In the genomic region with DNA sequence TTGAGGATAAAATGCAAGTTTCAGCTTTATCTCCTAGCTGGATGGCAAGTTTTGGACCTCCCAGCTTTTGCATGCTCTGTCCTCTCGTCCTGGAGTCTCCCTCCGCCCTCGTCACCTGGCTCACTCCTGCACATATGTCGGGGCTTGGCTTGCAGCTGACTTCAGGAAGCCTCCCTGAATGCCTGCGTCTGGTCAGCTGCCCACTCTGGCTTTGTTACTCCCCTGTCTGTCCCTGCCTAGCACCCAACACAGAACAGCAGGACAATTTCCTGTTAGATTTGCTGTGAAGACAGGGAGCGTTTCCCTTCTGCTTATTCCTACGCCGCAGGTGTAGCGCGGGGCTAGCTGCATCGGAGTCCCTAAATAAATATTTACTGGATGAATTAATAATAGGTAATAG, we compare ENCODE assay signal across 20 cellular contexts. TPM values are rescaled to one million over a fixed set of nuclear protein-coding genes. Genes with fewer than 3 reads are reported as not detected.
A peak's percentile ranks its signal among the peaks of the same experiment; 100 is the strongest.
DNase-seq lines count a peak whose midpoint lies in the region; TF ChIP-seq lines count a peak whose summit lies in the region.
"Had no signal": no experiment of that assay in that cellular context is flagged by ENCODE, and none has a peak within 500 bp of the region (broad histone marks: within the 10 kb centered on the region; RNA-seq: fewer than 3 reads in every experiment).

No MANE protein-coding gene starts in this region.

- no peak overlapping the region for H4K5ac ChIP-seq in mesendoderm (ENCODE audit: low read length)

- TF ChIP-seq POLR2A in stomach (IDR thresholded peaks at IDR 0.05), result no peak

- no peak overlapping the region for H3K4ac ChIP-seq in mesendoderm (ENCODE audit: low read depth, low read length)

- peak overlapping the region; percentile 31 for H3K56ac ChIP-seq in mesendoderm (ENCODE audit: low read length)

- TF ChIP-seq EP300 in stomach (IDR thresholded peaks at IDR 0.05) (no peak), SK-N-SH (IDR thresholded peaks at IDR 0.05; ENCODE audit: borderline replicate concordance in 1 of 2, low read depth in 1 of 2, low read length in 1 of 2) (no peak)

- H3K23ac ChIP-seq in mesendoderm (ENCODE audit: low read length), result no peak overlapping the region

- no peak overlapping the region for H3K18ac ChIP-seq in mesendoderm (ENCODE audit: low read length)

- no peak overlapping the region for H2BK120ac ChIP-seq in mesendoderm (ENCODE audit: low read depth, low read length)

- no peak overlapping the region for H2BK15ac ChIP-seq in mesendoderm (replicated peaks; ENCODE audit: low read depth)

- TF ChIP-seq RAD21 in SK-N-SH (IDR thresholded peaks at IDR 0.05; ENCODE audit: low read length), result no peak

- H3F3A ChIP-seq in SK-N-SH (replicated peaks; ENCODE audit: insufficient read depth), result no peaks in the 10 kb centered on the region

- H4K8ac ChIP-seq in mesendoderm (ENCODE audit: low read depth, low read length), result no peak overlapping the region

- peak overlapping the region; percentile 16 for H3K9ac ChIP-seq in mesendoderm (ENCODE audit: low read length)
- no peak overlapping the region for H3K9ac ChIP-seq in SK-N-SH

- H3K36me3 ChIP-seq in mesendoderm (ENCODE audit: control insufficient read depth, insufficient read depth, low read length) (no peaks in the 10 kb centered on the region), stomach (no peaks in the 10 kb centered on the region), SK-N-SH (replicated peaks in 1 of 2; ENCODE audit: control insufficient read depth in 1 of 2, insufficient read depth in 2 of 2, low read length in 1 of 2) (no peaks in the 10 kb centered on the region)
- H3K36me3 ChIP-seq: adrenal gland, ovary, suprapubic skin had no signal

- TF ChIP-seq CTCF in stomach (IDR thresholded peaks at IDR 0.05) (no peak), GM10248 (IDR thresholded peaks at IDR 0.05; ENCODE audit: control extremely low read depth, extremely low read depth, low read depth, missing control alignments) (no peak), SK-N-SH (IDR thresholded peaks at IDR 0.05) (no peak)

- H2AFZ ChIP-seq in SK-N-SH (ENCODE audit: low read depth), result no peak overlapping the region

- no peak overlapping the region for H2AK5ac ChIP-seq in mesendoderm (ENCODE audit: low read length)

- no peaks in the 10 kb centered on the region for H3K9me2 ChIP-seq in SK-N-SH

- H3K4me3 ChIP-seq in mesendoderm (ENCODE audit: low read length) (no peak overlapping the region), stomach (peak overlapping the region in 3 of 4 donors; percentile 2 to 44 (median 19)), SK-N-SH (ENCODE audit: low read depth in 2 of 2, low read length in 1 of 2) (no peak overlapping the region)
- H3K4me3 ChIP-seq: adrenal gland, suprapubic skin had no signal

- H3K4me2 ChIP-seq in mesendoderm (ENCODE audit: low read length) (no peak overlapping the region), SK-N-SH (no peak overlapping the region)

- H3K9me3 ChIP-seq in stomach (no peaks in the 10 kb centered on the region), SK-N-SH (no peaks in the 10 kb centered on the region)
- H3K9me3 ChIP-seq: adrenal gland, ovary, suprapubic skin had no signal

- H2BK5ac ChIP-seq in mesendoderm (ENCODE audit: low read length), result no peak overlapping the region

- POLR2A ChIA-PET in GM10248 (lab: Yijun Ruan, JAX), result no interaction called here
- POLR2A ChIA-PET in SK-N-SH (lab: Yijun Ruan, JAX), result no interaction called here

- peaks cover 3% of the 10 kb centered on the region for H3K79me1 ChIP-seq in mesendoderm (ENCODE audit: low read length)

- H3K27me3 ChIP-seq in mesendoderm (ENCODE audit: insufficient read depth, low read length, poor library complexity) (no peaks in the 10 kb centered on the region), stomach (peaks cover 0 to 17% (median 7%) of the 10 kb centered on the region in 3 donors), SK-N-SH (ENCODE audit: insufficient read depth) (no peaks in the 10 kb centered on the region)
- H3K27me3 ChIP-seq: adrenal gland, ovary had no signal

- CTCF ChIA-PET in GM10248 (lab: Yijun Ruan, JAX) (interaction anchor here (2.3 kb wide), 1 partner anchor 9 kb away, joined by 8 read pairs; no protein-coding TSS in a partner anchor), SK-N-SH (lab: Yijun Ruan, JAX) (interaction anchor here (6.9 to 19.9 kb wide), 2 partner anchors 8 to 69 kb away, joined by 54 to 618 read pairs; no protein-coding TSS in a partner anchor)

- peak; percentile 62 for DNase-seq in NCI-H1417 treated with DMSO at 0.1 percent for 48 hours (lab: John Stamatoyannopoulos, UW)
- DNase-seq in cerebellar nuclear complex (lab: John Stamatoyannopoulos, UW), result peak; percentile 10 to 18
- DNase-seq in mesendoderm, result no peak
- DNase-seq in stomach, result no peak
- no peak for DNase-seq in GM10248 (ENCODE audit: extremely low spot score)
- no peak for DNase-seq in activated CD8-positive, alpha-beta memory T cell treated with anti-CD3 and anti-CD28 coated beads for 24 hours
- DNase-seq in NOMO-1 treated with dmso at 0.1 percent for 144 hours (lab: John Stamatoyannopoulos, UW; ENCODE audit: unreplicated experiment), result no peak
- DNase-seq in SK-N-SH, result no peak
- DNase-seq: activated CD4-positive, alpha-beta T cell treated with anti-CD3 and anti-CD28 coated beads for 48 hours; activated T-cell treated with anti-CD3 and anti-CD28 coated beads, Interleukin-2, amount 50 U/mL, for 1 hour; adrenal gland; NCI-H2107; NK-92 treated with Interleukin-12 subunit alpha and Interleukin-12 subunit beta, amount 100 ng/mL, for 24 hours; ovary; SIG-M5; stimulated activated CD4-positive, alpha-beta T cell treated with anti-CD3 and anti-CD28 coated beads, Interleukin-15, amount 100 ng/mL, for 24 hours; T1000 had no signal

- H3K4me1 ChIP-seq in mesendoderm (ENCODE audit: control insufficient read depth, low read depth, low read length) (peaks cover 8% of the 10 kb centered on the region), stomach (peaks cover 6 to 27% (median 13%) of the 10 kb centered on the region in 4 donors), SK-N-SH (ENCODE audit: control insufficient read depth in 1 of 2, insufficient read depth in 2 of 2, low read depth in 1 of 2, low read length in 1 of 2) (peaks cover 4 to 6% of the 10 kb centered on the region in 2 experiments; a peak in 1 of 4 replicates)
- H3K4me1 ChIP-seq: adrenal gland had no signal

- H3K27ac ChIP-seq in mesendoderm (ENCODE audit: low read depth, low read length), result no peak overlapping the region
- peak overlapping the region in 4 of 5 donors; percentile 33 to 91 (median 70) for H3K27ac ChIP-seq in stomach
- no peak overlapping the region for H3K27ac ChIP-seq in SK-N-SH (ENCODE audit: low read depth in 2 of 2, low read length in 1 of 2)
- H3K27ac ChIP-seq: adrenal gland, C4-2B, ovary, suprapubic skin had no signal

- H3K79me2 ChIP-seq in mesendoderm (ENCODE audit: control insufficient read depth, insufficient read depth, low read length) (peaks cover 2% of the 10 kb centered on the region), SK-N-SH (ENCODE audit: insufficient read depth) (no peaks in the 10 kb centered on the region)

- no peaks in the 10 kb centered on the region for H4K20me1 ChIP-seq in SK-N-SH (ENCODE audit: insufficient read depth)

- WGBS in mesendoderm (ENCODE audit: extremely low coverage, insufficient coverage, low lambda C conversion rate), result no CpG with 5 or more reads among the region's 11 CpGs
- 18 to 39% (median 32%) methylated on average over 11 of the region's 11 CpGs for WGBS in stomach, 5 donors
- 96% methylated on average over 11 of the region's 11 CpGs for WGBS in SK-N-SH (ENCODE audit: low lambda C conversion rate)

- intact Hi-C loops in stomach (cut with DNase I; ENCODE audit: low total_unique reads), result no loop called here

TF ChIP-seq in SK-N-SH, 30 proteins besides CTCF, POLR2A, EP300 and RAD21 (continues in another document):
- TF ChIP-seq TCF12 (IDR thresholded peaks at IDR 0.05), result no peak
- no peak for TF ChIP-seq TAF1 (IDR thresholded peaks at IDR 0.05; ENCODE audit: borderline replicate concordance, low read depth, low read length)
- TF ChIP-seq CHD2 (IDR thresholded peaks at IDR 0.05; ENCODE audit: low read length, partially characterized antibody), result no peak
- TF ChIP-seq, protein P1, sequence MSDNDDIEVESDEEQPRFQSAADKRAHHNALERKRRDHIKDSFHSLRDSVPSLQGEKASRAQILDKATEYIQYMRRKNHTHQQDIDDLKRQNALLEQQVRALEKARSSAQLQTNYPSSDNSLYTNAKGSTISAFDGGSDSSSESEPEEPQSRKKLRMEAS (IDR thresholded peaks at IDR 0.05; ENCODE audit: low read depth), result no peak
- TF ChIP-seq SIN3A (IDR thresholded peaks at IDR 0.05; ENCODE audit: borderline replicate concordance, low read depth, low read length), result no peak
- no peak for TF ChIP-seq RXRA (IDR thresholded peaks at IDR 0.05; ENCODE audit: borderline replicate concordance, low read depth)
- no peak for TF ChIP-seq FOXJ3 (CRISPR knock-in tag; IDR thresholded peaks at IDR 0.05)
- TF ChIP-seq ELF1 (IDR thresholded peaks at IDR 0.05), result no peak

RNA-seq across cellular contexts. Expression of a gene that starts 5.4 kb away (rescaled TPM):
- 2.3 TPM for polyA plus RNA-seq in mesendoderm (2013, experiment 1 of 2)
- 2.3 TPM for polyA plus RNA-seq in mesendoderm (2013, experiment 2 of 2)
- total RNA-seq in stomach, result 10 to 100 TPM in 4 of 5 donors, 1 to 10 TPM in 1; 7.6 to 51.9 (median 38.9) TPM
- 1 to 10 TPM in 2 of 3 donors, under 1 TPM in 1; 0.15 to 9.1 (median 1.1) TPM for polyA plus RNA-seq in stomach
- 0.67 and 0.75 TPM in 2 replicates for polyA plus RNA-seq in SK-N-SH (2012; rRNA removed)
- polyA plus RNA-seq in SK-N-SH (2012; cell fraction: cytosol; rRNA removed), result 0.44 and 0.58 TPM in 2 replicates
- polyA plus RNA-seq in SK-N-SH (2012; cell fraction: nucleus; rRNA removed), result 0.66 and 0.74 TPM in 2 replicates
- total RNA-seq: lung microvascular endothelial cell had no signal

RNA-seq across cellular contexts. Expression of a gene that starts 29.0 kb away (rescaled TPM):
- polyA plus RNA-seq in mesendoderm (2013, experiment 1 of 2), result 27.3 TPM
- 27.4 TPM for polyA plus RNA-seq in mesendoderm (2013, experiment 2 of 2)
- total RNA-seq in stomach, result 10 to 100 TPM in 4 of 5 donors, 1 to 10 TPM in 1; 7.8 to 87.5 (median 31.9) TPM
- polyA plus RNA-seq in stomach (10 to 100 TPM; 22.9 to 33.5 (median 30.9) TPM), SK-N-SH (2012; rRNA removed) (22.3 and 31.0 TPM in 2 replicates)
- 21.3 and 25.1 TPM in 2 replicates for polyA plus RNA-seq in SK-N-SH (2012; cell fraction: cytosol; rRNA removed)
- polyA plus RNA-seq in SK-N-SH (2012; cell fraction: nucleus; rRNA removed), result 44.4 and 73.2 TPM in 2 replicates

Comparison
In these comparisons a context has a peak if more than half of its experiments do, and no peak if none do; other contexts are left out.
1. DNase-seq: peak in NCI-H1417 treated with DMSO at 0.1 percent for 48 hours (single experiment) and cerebellar nuclear complex (2 of 2); none in mesendoderm (single experiment), stomach (single experiment), GM10248 (single experiment), activated CD8-positive, alpha-beta memory T cell treated with anti-CD3 and anti-CD28 coated beads for 24 hours (single experiment), NOMO-1 treated with dmso at 0.1 percent for 144 hours (single experiment) and SK-N-SH (single experiment).
2. H3K27ac ChIP-seq: peak in stomach (4 of 5); none in mesendoderm (single experiment) and SK-N-SH (0 of 2).
3. H3K4me3 ChIP-seq: peak in stomach (3 of 4); none in mesendoderm (single experiment) and SK-N-SH (0 of 2).